11 cellular contexts compared by ENCODE assay signal in genomic region chr17:15377608-15378007, GRCh38. TPM values are rescaled to one million over a fixed set of nuclear protein-coding genes. Genes with fewer than 3 reads are reported as not detected.
DNase-seq lines count a peak whose midpoint lies in the region; FAIRE-seq and TF ChIP-seq lines count a peak whose summit lies in the region.
"Had no signal": no experiment of that assay in that cellular context is flagged by ENCODE, and none has a peak within 500 bp of the region (broad histone marks: within the 10 kb centered on the region; RNA-seq: fewer than 3 reads in every experiment).

No MANE protein-coding gene starts in this region.

- no peaks in the 10 kb centered on the region for H3K27me3 ChIP-seq in smooth muscle cell (ENCODE audit: low read depth)
- no peaks in the 10 kb centered on the region for H3K27me3 ChIP-seq in CD8-positive, alpha-beta memory T cell (ENCODE audit: insufficient read depth, low read length, poor library complexity, severe bottlenecking)

- no peaks in the 10 kb centered on the region for H3K9me3 Mint-ChIP-seq in CD8-positive, alpha-beta memory T cell
- H3K9me3 Mint-ChIP-seq: activated naive CD4-positive, alpha-beta T cell treated with anti-CD3 and anti-CD28 coated beads, Interleukin-2, amount 10 ng/mL, durations not matched to agents 7 days and 5 days had no signal

- peaks cover 6% of the 10 kb centered on the region for H3K4me1 ChIP-seq in smooth muscle cell (ENCODE audit: low read depth)
- H3K4me1 ChIP-seq in CD8-positive, alpha-beta memory T cell (ENCODE audit: insufficient read depth, low read length): no peaks in the 10 kb centered on the region
- H3K4me1 ChIP-seq: spleen had no signal

- peaks cover 4 to 33% of the 10 kb centered on the region in 2 donors for H3K27me3 Mint-ChIP-seq in CD8-positive, alpha-beta memory T cell
- H3K27me3 Mint-ChIP-seq: activated naive CD4-positive, alpha-beta T cell treated with anti-CD3 and anti-CD28 coated beads, Interleukin-2, amount 10 ng/mL, durations not matched to agents 7 days and 5 days had no signal

- no peak for TF ChIP-seq CTCF in smooth muscle cell (IDR thresholded peaks at IDR 0.05; ENCODE audit: borderline replicate concordance, insufficient read depth, poor library complexity, severe bottlenecking)

- H3K4me3 ChIP-seq in smooth muscle cell: peak overlapping the region; percentile 23
- H3K4me3 ChIP-seq in CD8-positive, alpha-beta memory T cell (ENCODE audit: low read length): no peak overlapping the region
- H3K4me3 ChIP-seq: spleen had no signal

- DNase-seq in H54 (ENCODE audit: insufficient read length, low spot score): peak; percentile 62
- DNase-seq in astrocyte of the hippocampus (ENCODE audit: low read depth, low spot score): peak; percentile 92
- DNase-seq in kidney glomerular epithelial cell (lab: John Stamatoyannopoulos, UW): peak; percentile 90
- DNase-seq in smooth muscle cell (lab: John Stamatoyannopoulos, UW; ENCODE audit: unreplicated experiment): no peak
- no peak for DNase-seq in stimulated activated naive CD4-positive, alpha-beta T cell treated with Interleukin-2 at 50 U/mL for 16 hours (lab: John Stamatoyannopoulos, UW)
- no peak for DNase-seq in CD8-positive, alpha-beta memory T cell
- no peak for DNase-seq in NCI-H526 treated with DMSO at 0.1 percent for 48 hours (lab: John Stamatoyannopoulos, UW)
- DNase-seq in NOMO-1 treated with DMSO at 0.1 percent for 48 hours (lab: John Stamatoyannopoulos, UW; ENCODE audit: unreplicated experiment): no peak
- DNase-seq: activated naive CD4-positive, alpha-beta T cell treated with anti-CD3 and anti-CD28 coated beads, Interleukin-2, amount 10 ng/mL, durations not matched to agents 7 days and 5 days; NCI-H510A; spleen had no signal

- no peaks in the 10 kb centered on the region for H4K20me1 ChIP-seq in smooth muscle cell (ENCODE audit: low read depth)

- no peaks in the 10 kb centered on the region for H3K36me3 ChIP-seq in smooth muscle cell (ENCODE audit: low read depth)
- no peaks in the 10 kb centered on the region for H3K36me3 ChIP-seq in CD8-positive, alpha-beta memory T cell (ENCODE audit: insufficient read depth, low read length)
- H3K36me3 ChIP-seq: spleen had no signal

- peak overlapping the region; percentile 83 for H2AFZ ChIP-seq in smooth muscle cell (ENCODE audit: low read depth)

- FAIRE-seq in H54 (lab: Jason Lieb, UNC): peak; percentile 55

- H3F3A ChIP-seq in smooth muscle cell (ENCODE audit: low read depth): peaks cover 9% of the 10 kb centered on the region

- no peak for TF ChIP-seq POLR2A in H54 (IDR thresholded peaks at IDR 0.05; ENCODE audit: low read depth, low read length)

- POLR2A ChIA-PET in CD8-positive, alpha-beta memory T cell (lab: Charles Lee): no interaction called here

- H3K9ac ChIP-seq in smooth muscle cell (ENCODE audit: low read depth): no peak overlapping the region

- H3K27ac ChIP-seq in smooth muscle cell (ENCODE audit: low read depth): peak overlapping the region; percentile 62
- no peak overlapping the region for H3K27ac ChIP-seq in CD8-positive, alpha-beta memory T cell (ENCODE audit: low read depth, low read length)

- WGBS in smooth muscle cell (ENCODE audit: low lambda C conversion rate): 17% methylated on average over 6 of the region's 6 CpGs

- H3K27ac Mint-ChIP-seq in CD8-positive, alpha-beta memory T cell: no peak overlapping the region
- H3K27ac Mint-ChIP-seq: activated naive CD4-positive, alpha-beta T cell treated with anti-CD3 and anti-CD28 coated beads, Interleukin-2, amount 10 ng/mL, durations not matched to agents 7 days and 5 days had no signal

- peak overlapping the region; percentile 72 for H3K4me2 ChIP-seq in smooth muscle cell

- H3K4me1 Mint-ChIP-seq in CD8-positive, alpha-beta memory T cell: no peaks in the 10 kb centered on the region
- H3K4me1 Mint-ChIP-seq: activated naive CD4-positive, alpha-beta T cell treated with anti-CD3 and anti-CD28 coated beads, Interleukin-2, amount 10 ng/mL, durations not matched to agents 7 days and 5 days had no signal

- H3K4me3 Mint-ChIP-seq in CD8-positive, alpha-beta memory T cell: no peak overlapping the region
- H3K4me3 Mint-ChIP-seq: activated naive CD4-positive, alpha-beta T cell treated with anti-CD3 and anti-CD28 coated beads, Interleukin-2, amount 10 ng/mL, durations not matched to agents 7 days and 5 days had no signal

- H3K79me2 ChIP-seq in smooth muscle cell (ENCODE audit: low read depth): no peaks in the 10 kb centered on the region

- H3K9me3 ChIP-seq in smooth muscle cell (replicated peaks; ENCODE audit: low read depth): no peaks in the 10 kb centered on the region
- no peaks in the 10 kb centered on the region for H3K9me3 ChIP-seq in CD8-positive, alpha-beta memory T cell (ENCODE audit: low read length)
- H3K9me3 ChIP-seq: spleen had no signal

- CTCF ChIA-PET in CD8-positive, alpha-beta memory T cell (lab: Charles Lee): no interaction called here

- H3K36me3 Mint-ChIP-seq in CD8-positive, alpha-beta memory T cell: peaks cover 0 to 2% (median 0%) of the 10 kb centered on the region in 3 donors
- H3K36me3 Mint-ChIP-seq: activated naive CD4-positive, alpha-beta T cell treated with anti-CD3 and anti-CD28 coated beads, Interleukin-2, amount 10 ng/mL, durations not matched to agents 7 days and 5 days had no signal

RNA-seq across cellular contexts. Expression of gene TEKT3, which starts 36.2 kb away (rescaled TPM):
- total RNA-seq in smooth muscle cell: 0.09 TPM in 1 of 2 replicates, not detected in the other
- 0.76 and 1.00 TPM in 2 replicates for polyA plus RNA-seq in smooth muscle cell
- total RNA-seq in CD8-positive, alpha-beta memory T cell: not detected
- not detected for polyA plus RNA-seq in CD8-positive, alpha-beta memory T cell

Comparison
In these comparisons a context has a peak if more than half of its experiments do, and no peak if none do; other contexts are left out.
1. DNase-seq: peak in H54 (single experiment), astrocyte of the hippocampus (single experiment) and kidney glomerular epithelial cell (single experiment); none in smooth muscle cell (single experiment), stimulated activated naive CD4-positive, alpha-beta T cell treated with Interleukin-2 at 50 U/mL for 16 hours (single experiment), CD8-positive, alpha-beta memory T cell (0 of 5), NCI-H526 treated with DMSO at 0.1 percent for 48 hours (single experiment) and NOMO-1 treated with DMSO at 0.1 percent for 48 hours (single experiment).